In the genomic region with DNA sequence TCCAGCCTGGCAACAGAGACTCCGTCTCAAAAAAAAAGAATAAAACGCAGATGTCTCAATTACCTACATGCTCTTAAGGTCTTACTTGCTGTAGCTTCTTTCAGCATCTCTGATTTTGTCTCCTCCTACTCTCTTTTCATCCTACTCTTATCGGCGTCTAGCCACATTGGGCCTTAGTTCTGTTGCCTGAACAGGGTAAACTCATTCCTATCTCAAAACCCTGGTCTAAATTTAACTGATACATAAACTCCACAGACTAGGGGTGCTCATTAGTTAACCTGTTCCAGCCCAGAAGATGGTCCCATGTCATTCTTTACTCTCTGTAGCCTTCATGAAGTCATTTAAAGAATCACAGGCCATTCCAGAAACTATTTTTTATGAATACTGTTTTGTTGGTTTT, we compare ENCODE assay signal across 8 cellular contexts. TPM values are rescaled to one million over a fixed set of nuclear protein-coding genes. Genes with fewer than 3 reads are reported as not detected.
"Had no signal": no experiment of that assay in that cellular context is flagged by ENCODE, and none has a peak within 500 bp of the region (broad histone marks: within the 10 kb centered on the region; RNA-seq: fewer than 3 reads in every experiment).

No MANE protein-coding gene starts in this region.

- H3K4me3 ChIP-seq: GM23338, K562 had no signal

- FAIRE-seq: H1, H54, K562 had no signal

- DNase-seq: H9, HCEC 1CT, IMR-90 had no signal

- H3K27ac ChIP-seq: HL-60 had no signal

- ATAC-seq: GM23338, K562 had no signal

RNA-seq across cellular contexts. Expression of a gene that starts 35.0 kb away (rescaled TPM):
- total RNA-seq: K562 had no signal
- polyA plus RNA-seq: K562 had no signal
